In the genomic region with DNA sequence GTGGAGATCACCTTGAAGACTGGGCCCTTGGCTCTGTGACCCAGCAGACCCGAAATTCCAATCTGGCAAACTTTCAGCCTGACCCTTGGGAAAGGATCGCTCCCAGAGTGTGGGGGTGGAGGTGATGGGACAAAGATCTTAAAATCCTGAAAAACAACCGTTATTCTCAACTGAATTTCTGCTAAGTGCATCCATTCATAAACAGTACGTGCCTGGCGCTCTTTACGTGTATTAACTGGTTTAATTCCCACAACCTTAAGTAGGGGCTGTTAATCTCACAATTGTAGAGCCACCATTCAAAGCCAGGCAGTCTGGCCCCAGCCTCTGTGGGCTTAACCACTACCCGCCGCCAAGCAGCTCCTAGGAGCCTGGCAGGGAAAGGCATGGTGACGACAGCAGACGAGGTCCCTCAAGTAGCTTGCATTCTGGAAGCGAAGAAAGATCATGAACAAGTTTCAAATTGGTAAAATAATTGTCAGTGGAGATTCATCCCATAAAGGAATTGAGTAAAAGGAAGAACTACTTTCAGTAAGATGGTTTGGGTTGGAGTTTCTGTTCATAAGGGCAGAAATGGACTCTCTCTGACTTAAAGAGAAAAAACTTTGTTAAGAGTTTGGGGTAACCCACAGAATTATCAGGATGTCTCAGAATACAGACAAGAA, we compare ENCODE assay signal across 7 cellular contexts. TPM values are rescaled to one million over a fixed set of nuclear protein-coding genes. Genes with fewer than 3 reads are reported as not detected.
DNase-seq lines count a peak whose midpoint lies in the region; ATAC-seq and TF ChIP-seq lines count a peak whose summit lies in the region.

No MANE protein-coding gene starts in this region.

- H3K27ac Mint-ChIP-seq in activated T-helper 17 cell treated with anti-CD3 and anti-CD28 coated beads, Interleukin-2, amount 50 U/mL, for 72 hours = peak overlapping the region; percentile 90

- no peak for TF ChIP-seq EP300 in ovary (IDR thresholded peaks at IDR 0.05)

- peak overlapping the region; percentile 80 for H3K4me3 Mint-ChIP-seq in activated T-helper 17 cell treated with anti-CD3 and anti-CD28 coated beads, Interleukin-2, amount 50 U/mL, for 72 hours

- TF ChIP-seq POLR2A in ovary (IDR thresholded peaks at IDR 0.05) = no peak

- WGBS in ovary, 3 donors = 22 to 38% (median 32%) methylated on average over 11 of the region's 11 CpGs

- no peak overlapping the region for H3K27ac ChIP-seq in foreskin keratinocyte
- H3K27ac ChIP-seq in ovary = peak overlapping the region; percentile 92 to 97

- no peaks in the 10 kb centered on the region for H3K36me3 ChIP-seq in ovary

- H3K36me3 Mint-ChIP-seq in activated T-helper 17 cell treated with anti-CD3 and anti-CD28 coated beads, Interleukin-2, amount 50 U/mL, for 72 hours (ENCODE audit: low read depth) = peaks cover 11% of the 10 kb centered on the region

- peak overlapping the region; percentile 38 for H3K4me3 ChIP-seq in ovary

- in situ Hi-C loops in KBM-7 (cut with MboI; ENCODE audit: low pct_unique_long_range_greater_than_20kb, low sequenced_read_pairs) = no loop called here

- no peaks in the 10 kb centered on the region for H3K9me3 Mint-ChIP-seq in activated T-helper 17 cell treated with anti-CD3 and anti-CD28 coated beads, Interleukin-2, amount 50 U/mL, for 72 hours

- ATAC-seq in GM18511 (IDR thresholded peaks at IDR 0.05; ENCODE audit: unreplicated experiment) = peak; percentile 33
- ATAC-seq in HG02642 (IDR thresholded peaks at IDR 0.05; ENCODE audit: poor library complexity, unreplicated experiment) = peak; percentile 14
- ATAC-seq in activated T-helper 17 cell treated with anti-CD3 and anti-CD28 coated beads, Interleukin-2, amount 50 U/mL, for 72 hours (replicated peaks) = peak; percentile 68
- ATAC-seq in foreskin keratinocyte = peak; percentile 5

- H3K27me3 ChIP-seq in foreskin keratinocyte = peaks cover 73% of the 10 kb centered on the region
- H3K27me3 ChIP-seq in ovary = no peaks in the 10 kb centered on the region

- H3K27me3 Mint-ChIP-seq in activated T-helper 17 cell treated with anti-CD3 and anti-CD28 coated beads, Interleukin-2, amount 50 U/mL, for 72 hours = peaks cover 31% of the 10 kb centered on the region

- no peaks in the 10 kb centered on the region for H3K9me3 ChIP-seq in ovary

- H3K4me1 Mint-ChIP-seq in activated T-helper 17 cell treated with anti-CD3 and anti-CD28 coated beads, Interleukin-2, amount 50 U/mL, for 72 hours = peaks cover 43% of the 10 kb centered on the region

- TF ChIP-seq CTCF in foreskin keratinocyte (conservative IDR thresholded peaks at IDR 0.05) (no peak), ovary (IDR thresholded peaks at IDR 0.05) (no peak)

- intact Hi-C loops in ovary (cut with DNase I) = no loop called here

- peak; percentile 92 for DNase-seq in NCI-H446 (lab: John Stamatoyannopoulos, UW)
- peak in 1 of 2 donors; percentile 20 for DNase-seq in foreskin keratinocyte
- DNase-seq in ovary = peak; percentile 50 to 67 (median 60)
- DNase-seq in KBM-7 = no peak

- H3K4me1 ChIP-seq in foreskin keratinocyte = peaks cover 6% of the 10 kb centered on the region
- peaks cover 6% of the 10 kb centered on the region for H3K4me1 ChIP-seq in ovary (ENCODE audit: insufficient read depth)

RNA-seq across cellular contexts. Expression of gene RGS16, which starts 11.4 kb away (rescaled TPM):
- 10 to 100 TPM in 1 of 2 donors, 1 to 10 TPM in 1; 9.7 to 32.1 TPM for total RNA-seq in activated T-helper 17 cell treated with anti-CD3 and anti-CD28 coated beads, Interleukin-2, amount 50 U/mL, for 72 hours
- total RNA-seq in foreskin keratinocyte (0.07 and 0.14 TPM in 2 replicates), ovary (1 to 10 TPM; 1.1 to 7.4 (median 2.5) TPM)
- polyA plus RNA-seq in foreskin keratinocyte (0.06 and 0.10 TPM in 2 replicates), ovary (1 to 10 TPM; 3.8 to 4.3 TPM)

RNA-seq across cellular contexts. Expression of gene RNASEL, which starts 26.5 kb away (rescaled TPM):
- total RNA-seq in activated T-helper 17 cell treated with anti-CD3 and anti-CD28 coated beads, Interleukin-2, amount 50 U/mL, for 72 hours = 1 to 10 TPM; 2.7 to 8.4 TPM
- total RNA-seq in foreskin keratinocyte = 3.2 TPM in 2 replicates
- 1.1 and 1.2 TPM in 2 replicates for polyA plus RNA-seq in foreskin keratinocyte
- 10 to 100 TPM in 3 of 7 donors, 1 to 10 TPM in 4; 6.7 to 14.1 (median 9.7) TPM for total RNA-seq in ovary
- 10 to 100 TPM in 1 of 2 donors, 1 to 10 TPM in 1; 6.8 to 15.0 TPM for polyA plus RNA-seq in ovary

Comparison
In these comparisons a context has a peak if more than half of its experiments do, and no peak if none do; other contexts are left out.
1. ATAC-seq: peak in every context shown above with its lines; median percentile 68 in activated T-helper 17 cell treated with anti-CD3 and anti-CD28 coated beads, Interleukin-2, amount 50 U/mL, for 72 hours; 33 in GM18511; 14 in HG02642; 5 in foreskin keratinocyte.